ENCODE assay signal across 13 cellular contexts in genomic region chr9:79694676-79695400, GRCh38.
DNase-seq lines count a peak whose midpoint lies in the region; ATAC-seq, FAIRE-seq and TF ChIP-seq lines count a peak whose summit lies in the region.
"Had no signal": no experiment of that assay in that cellular context is flagged by ENCODE, and none has a peak within 500 bp of the region (broad histone marks: within the 10 kb centered on the region; RNA-seq: fewer than 3 reads in every experiment).

No MANE protein-coding gene starts in this region.

- no peak for ATAC-seq in HG03520 (IDR thresholded peaks at IDR 0.05; ENCODE audit: unreplicated experiment)
- no peak for ATAC-seq in HG02973 (IDR thresholded peaks at IDR 0.05; ENCODE audit: unreplicated experiment)

- H3K27ac Mint-ChIP-seq in activated T-helper 1 cell treated with anti-CD3 and anti-CD28 coated beads, Interleukin-12 subunit alpha, Interleukin-12 subunit beta, Interleukin-2, Interleukin-4 antibody, amounts not matched to agents 30 ng/mL and 10 ng/mL and 1 ng/mL, durations not matched to agents 14 hours and 24 hours and 36 hours, result no peak overlapping the region

- no peaks in the 10 kb centered on the region for H3K36me3 ChIP-seq in A673 (ENCODE audit: insufficient read depth, low read length, poor library complexity, severe bottlenecking)
- no peaks in the 10 kb centered on the region for H3K36me3 ChIP-seq in bronchial epithelial cell (ENCODE audit: control insufficient read depth, insufficient read depth, low read length)

- CTCF ChIA-PET in A673 (lab: Charles Lee), result no interaction called here

- TF ChIP-seq CTCF in A673 (conservative IDR thresholded peaks at IDR 0.05; ENCODE audit: low read depth, low read length) (no peak), bronchial epithelial cell (IDR thresholded peaks at IDR 0.05; ENCODE audit: insufficient read depth, low read length, severe bottlenecking) (no peak)

- BruUV-seq in A673 (replicated peaks; lab: Mats Ljungman, UMichigan), result no TSS peak

- H3K9me3 ChIP-seq in A673 (ENCODE audit: low read depth, low read length, poor library complexity, severe bottlenecking), result no peaks in the 10 kb centered on the region

- H3K4me3 ChIP-seq in A673 (ENCODE audit: low read depth, low read length, poor library complexity, severe bottlenecking) (no peak overlapping the region), bronchial epithelial cell (ENCODE audit: low read depth, low read length) (no peak overlapping the region)
- H3K4me3 ChIP-seq: coronary artery had no signal

- H3K27ac ChIP-seq in A673 (ENCODE audit: low read depth, low read length, poor library complexity, severe bottlenecking), result no peak overlapping the region
- H3K27ac ChIP-seq: coronary artery had no signal

- no peaks in the 10 kb centered on the region for H3K27me3 Mint-ChIP-seq in activated T-helper 1 cell treated with anti-CD3 and anti-CD28 coated beads, Interleukin-12 subunit alpha, Interleukin-12 subunit beta, Interleukin-2, Interleukin-4 antibody, amounts not matched to agents 30 ng/mL and 10 ng/mL and 1 ng/mL, durations not matched to agents 14 hours and 24 hours and 36 hours (ENCODE audit: insufficient read depth)

- H3K9me3 Mint-ChIP-seq in activated T-helper 1 cell treated with anti-CD3 and anti-CD28 coated beads, Interleukin-12 subunit alpha, Interleukin-12 subunit beta, Interleukin-2, Interleukin-4 antibody, amounts not matched to agents 30 ng/mL and 10 ng/mL and 1 ng/mL, durations not matched to agents 14 hours and 24 hours and 36 hours, result no peaks in the 10 kb centered on the region

- H3K4me1 ChIP-seq in A673 (ENCODE audit: insufficient read depth, low read length, poor library complexity, severe bottlenecking), result no peaks in the 10 kb centered on the region

- POLR2A ChIA-PET in A673 (lab: Charles Lee; ENCODE audit: low non-redundant PET), result no interaction called here

- H3K36me3 Mint-ChIP-seq in activated T-helper 1 cell treated with anti-CD3 and anti-CD28 coated beads, Interleukin-12 subunit alpha, Interleukin-12 subunit beta, Interleukin-2, Interleukin-4 antibody, amounts not matched to agents 30 ng/mL and 10 ng/mL and 1 ng/mL, durations not matched to agents 14 hours and 24 hours and 36 hours (ENCODE audit: low read depth), result no peaks in the 10 kb centered on the region

- H3K4me3 Mint-ChIP-seq in activated T-helper 1 cell treated with anti-CD3 and anti-CD28 coated beads, Interleukin-12 subunit alpha, Interleukin-12 subunit beta, Interleukin-2, Interleukin-4 antibody, amounts not matched to agents 30 ng/mL and 10 ng/mL and 1 ng/mL, durations not matched to agents 14 hours and 24 hours and 36 hours, result no peak overlapping the region
- H3K4me3 Mint-ChIP-seq: CD14-positive monocyte had no signal

- H3K4me1 Mint-ChIP-seq in activated T-helper 1 cell treated with anti-CD3 and anti-CD28 coated beads, Interleukin-12 subunit alpha, Interleukin-12 subunit beta, Interleukin-2, Interleukin-4 antibody, amounts not matched to agents 30 ng/mL and 10 ng/mL and 1 ng/mL, durations not matched to agents 14 hours and 24 hours and 36 hours (ENCODE audit: low read depth), result peaks cover 27% of the 10 kb centered on the region

- FAIRE-seq in bronchial epithelial cell (lab: Jason Lieb, UNC), result no peak

- intact Hi-C loops in A673 (cut with micrococcal nuclease; ENCODE audit: unreplicated experiment), result no loop called here
- intact Hi-C loops in activated T-helper 1 cell treated with anti-CD3 and anti-CD28 coated beads, Interleukin-12 subunit alpha, Interleukin-12 subunit beta, Interleukin-2, Interleukin-4 antibody, amounts not matched to agents 30 ng/mL and 10 ng/mL and 1 ng/mL, durations not matched to agents 14 hours and 24 hours and 36 hours (cut with micrococcal nuclease), result no loop called here

- DNase-seq in A673 (ENCODE audit: low spot score) (peak; percentile 37), HCEC 1CT (peak; percentile 59), bronchial epithelial cell (ENCODE audit: low read depth) (peak; percentile 54), kidney glomerular epithelial cell (lab: John Stamatoyannopoulos, UW) (peak; percentile 74)
- no peak for DNase-seq in activated T-helper 1 cell treated with anti-CD3 and anti-CD28 coated beads, Interleukin-12 subunit alpha, Interleukin-12 subunit beta, Interleukin-2, Interleukin-4 antibody, amounts not matched to agents 30 ng/mL and 10 ng/mL and 1 ng/mL, durations not matched to agents 14 hours and 24 hours and 36 hours (ENCODE audit: low spot score)
- DNase-seq in activated naive CD4-positive, alpha-beta T cell (lab: John Stamatoyannopoulos, UW), result no peak
- DNase-seq: immature natural killer cell, NCI-H82, T-helper 1 cell had no signal

- H3K27me3 ChIP-seq in A673 (replicated peaks; ENCODE audit: insufficient read depth, low read depth, low read length, poor library complexity), result no peaks in the 10 kb centered on the region
- H3K27me3 ChIP-seq in bronchial epithelial cell (ENCODE audit: control insufficient read depth, insufficient read depth, low read length), result no peaks in the 10 kb centered on the region

Comparison
In these comparisons a context has a peak if more than half of its experiments do, and no peak if none do; other contexts are left out.
1. DNase-seq: peak in A673 (single experiment), HCEC 1CT (single experiment), bronchial epithelial cell (single experiment) and kidney glomerular epithelial cell (single experiment); none in activated T-helper 1 cell treated with anti-CD3 and anti-CD28 coated beads, Interleukin-12 subunit alpha, Interleukin-12 subunit beta, Interleukin-2, Interleukin-4 antibody, amounts not matched to agents 30 ng/mL and 10 ng/mL and 1 ng/mL, durations not matched to agents 14 hours and 24 hours and 36 hours (single experiment) and activated naive CD4-positive, alpha-beta T cell (0 of 4).